Comparison of ENCODE assay signal across 8 cellular contexts in the genomic region with DNA sequence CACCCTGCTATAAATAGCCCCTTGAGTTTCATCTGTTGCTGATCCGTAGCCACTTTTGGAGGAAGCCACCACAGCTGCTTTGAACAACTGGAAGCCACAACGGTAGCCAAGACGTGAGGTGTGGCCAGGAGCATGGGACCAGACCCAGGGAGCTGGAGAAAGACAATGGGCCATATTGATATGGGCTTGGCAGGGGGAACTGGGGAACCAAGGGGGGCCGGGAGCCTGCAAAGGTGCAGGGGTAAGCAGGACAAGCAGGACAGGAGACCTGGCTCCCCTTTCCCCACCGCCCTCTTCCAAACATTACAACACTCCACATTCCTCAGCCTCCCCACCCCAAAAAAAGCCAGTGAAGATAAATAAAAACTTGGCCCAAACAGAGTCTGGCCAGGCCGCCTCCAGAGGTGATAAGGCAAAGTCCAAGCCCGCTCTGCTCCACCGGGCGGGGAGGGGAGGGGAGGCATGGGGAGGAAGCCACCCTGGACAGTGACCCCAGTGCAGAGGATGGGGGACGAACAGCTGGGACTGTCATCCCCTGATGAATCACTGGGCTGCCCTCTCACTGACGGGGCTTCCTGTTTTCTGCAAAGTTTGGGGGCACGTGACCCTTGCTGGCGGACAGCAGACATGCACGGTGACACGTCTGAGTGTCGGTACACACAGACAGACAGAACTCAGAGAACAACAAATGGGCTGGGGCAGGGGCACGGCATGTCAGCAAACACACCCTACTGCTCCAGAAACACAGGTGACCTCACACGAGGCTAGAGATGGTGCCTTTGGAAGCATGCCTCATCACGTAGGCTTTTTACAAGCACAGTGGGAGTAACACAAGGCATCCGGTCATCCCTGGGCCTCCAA.
DNase-seq lines count a peak whose midpoint lies in the region; ATAC-seq and TF ChIP-seq lines count a peak whose summit lies in the region.

No MANE protein-coding gene starts in this region.

- H3K36me3 Mint-ChIP-seq in activated B cell treated with CpG ODN at 0.5 μM for 24 hours (ENCODE audit: low read depth), result no peaks in the 10 kb centered on the region

- intact Hi-C loops in activated B cell treated with CpG ODN at 0.5 μM for 24 hours (cut with micrococcal nuclease) (no loop called here), left ventricle myocardium inferior (cut with micrococcal nuclease) (no loop called here), sciatic nerve (cut with DNase I) (no loop called here)

- H3K27ac Mint-ChIP-seq in activated B cell treated with CpG ODN at 0.5 μM for 24 hours, result no peak overlapping the region

- CTCF ChIA-PET in activated B cell treated with CpG ODN at 0.5 μM for 24 hours (lab: Charles Lee), result no interaction called here

- peaks cover 18% of the 10 kb centered on the region for H3K27me3 Mint-ChIP-seq in activated B cell treated with CpG ODN at 0.5 μM for 24 hours

- peaks cover 2% of the 10 kb centered on the region for H3K4me1 Mint-ChIP-seq in activated B cell treated with CpG ODN at 0.5 μM for 24 hours

- peak overlapping the region; percentile 54 for H3K4me3 ChIP-seq in left ventricle myocardium inferior

- no peak overlapping the region for H3K4me3 Mint-ChIP-seq in activated B cell treated with CpG ODN at 0.5 μM for 24 hours

- H3K4me1 ChIP-seq in left ventricle myocardium inferior, result peaks cover 100% of the 10 kb centered on the region

- H3K9me3 ChIP-seq in left ventricle myocardium inferior (replicated peaks), result no peaks in the 10 kb centered on the region

- no peaks in the 10 kb centered on the region for H3K27me3 ChIP-seq in left ventricle myocardium inferior (ENCODE audit: low read depth)

- peak overlapping the region; percentile 95 for H3K27ac ChIP-seq in left ventricle myocardium inferior (replicated peaks)

- no peak for DNase-seq in activated B cell treated with CpG ODN at 0.5 μM for 24 hours
- peak; percentile 88 for DNase-seq in left ventricle myocardium inferior
- DNase-seq in sciatic nerve (ENCODE audit: low spot score), result peak; percentile 91
- no peak for DNase-seq in dedifferentiated amniotic fluid mesenchymal stem cell (ENCODE audit: extremely low spot score)

- POLR2A ChIA-PET in activated B cell treated with CpG ODN at 0.5 μM for 24 hours (lab: Charles Lee), result no interaction called here

- no peaks in the 10 kb centered on the region for H3K9me3 Mint-ChIP-seq in activated B cell treated with CpG ODN at 0.5 μM for 24 hours

- H3K36me3 ChIP-seq in left ventricle myocardium inferior, result peaks cover 54% of the 10 kb centered on the region

- TF ChIP-seq CTCF in activated B cell treated with CpG ODN at 0.5 μM for 24 hours (IDR thresholded peaks at IDR 0.05) (no peak), left ventricle myocardium inferior (IDR thresholded peaks at IDR 0.05; ENCODE audit: borderline replicate concordance) (no peak)

- ATAC-seq in GM18502 (IDR thresholded peaks at IDR 0.05; ENCODE audit: poor library complexity, unreplicated experiment), result peak; percentile 67
- ATAC-seq in activated B cell treated with CpG ODN at 0.5 μM for 24 hours (ENCODE audit: low read depth), result peak; percentile 37
- ATAC-seq in sciatic nerve, result peak; percentile 76
- no peak for ATAC-seq in GM21526 (IDR thresholded peaks at IDR 0.05; ENCODE audit: low FRiP score, unreplicated experiment)
- no peak for ATAC-seq in GM21737 (IDR thresholded peaks at IDR 0.05; ENCODE audit: unreplicated experiment)
- no peak for ATAC-seq in HG03469 (IDR thresholded peaks at IDR 0.05; ENCODE audit: unreplicated experiment)

Comparison
In these comparisons a context has a peak if more than half of its experiments do, and no peak if none do; other contexts are left out.
1. ATAC-seq: peak in GM18502 (single experiment), activated B cell treated with CpG ODN at 0.5 μM for 24 hours (single experiment) and sciatic nerve (single experiment); none in GM21526 (single experiment), GM21737 (single experiment) and HG03469 (single experiment).
2. DNase-seq: peak in left ventricle myocardium inferior (single experiment) and sciatic nerve (single experiment); none in activated B cell treated with CpG ODN at 0.5 μM for 24 hours (single experiment) and dedifferentiated amniotic fluid mesenchymal stem cell (single experiment).